ENCODE assay signal across 1 cellular context in genomic region chr16:57204675-57205074, GRCh38.
TF ChIP-seq lines count a peak whose summit lies in the region.

No MANE protein-coding gene starts in this region.

TF ChIP-seq in GM12878, 131 proteins besides CTCF, POLR2A, EP300 and RAD21:
- no peak for TF ChIP-seq PKNOX1 (IDR thresholded peaks at IDR 0.05)
- TF ChIP-seq GATAD2B (conservative IDR thresholded peaks at IDR 0.05; ENCODE audit: low read depth) = no peak
- TF ChIP-seq ZBTB11 (CRISPR knock-in tag; IDR thresholded peaks at IDR 0.05) = no peak
- no peak for TF ChIP-seq SMARCA5 (IDR thresholded peaks at IDR 0.05)
- TF ChIP-seq ZNF217 (IDR thresholded peaks at IDR 0.05) = no peak
- no peak for TF ChIP-seq ETV6 (conservative IDR thresholded peaks at IDR 0.05 in 1 of 2, IDR thresholded peaks at IDR 0.05 in 1 of 2; ENCODE audit: borderline replicate concordance in 1 of 2, low read depth in 1 of 2)
- no peak for TF ChIP-seq SMC3 (IDR thresholded peaks at IDR 0.05; ENCODE audit: borderline replicate concordance, low read length)
- TF ChIP-seq FOS (IDR thresholded peaks at IDR 0.05; ENCODE audit: borderline replicate concordance, extremely low read depth, insufficient read length) = no peak
